In genomic region chr18:62720766-62721613, GRCh38 we compare ENCODE assay signal across 15 cellular contexts. TPM values are rescaled to one million over a fixed set of nuclear protein-coding genes. Genes with fewer than 3 reads are reported as not detected.
DNase-seq lines count a peak whose midpoint lies in the region; ATAC-seq, FAIRE-seq and TF ChIP-seq lines count a peak whose summit lies in the region.
"Had no signal": no experiment of that assay in that cellular context is flagged by ENCODE, and none has a peak within 500 bp of the region (broad histone marks: within the 10 kb centered on the region; RNA-seq: fewer than 3 reads in every experiment).

No MANE protein-coding gene starts in this region.

- peaks cover 25% of the 10 kb centered on the region for H3K4me1 ChIP-seq in PC-9 (replicated peaks; ENCODE audit: insufficient read depth)
- H3K4me1 ChIP-seq in small intestine (ENCODE audit: control insufficient read depth in 2 of 2, insufficient read depth in 1 of 2, low read depth in 1 of 2, low read length in 1 of 2): no peaks in the 10 kb centered on the region

- H3K4me1 Mint-ChIP-seq in activated CD4-positive, alpha-beta T cell treated with anti-CD3 and anti-CD28 coated beads, Interleukin-2, amount 10 ng/mL, durations not matched to agents 24 days and 14 days: peaks cover 24% of the 10 kb centered on the region

- H3K4me2 ChIP-seq in PC-9: peak overlapping the region; percentile 11

- H3K27ac ChIP-seq in PC-9 (no peak overlapping the region), small intestine (ENCODE audit: low read depth in 1 of 2, low read length in 1 of 2) (no peak overlapping the region)
- H3K27ac ChIP-seq: epithelial cell of prostate had no signal

- BruUV-seq in PC-9 (replicated peaks; lab: Mats Ljungman, UMichigan): no TSS peak

- H3K27me3 Mint-ChIP-seq in activated CD4-positive, alpha-beta T cell treated with anti-CD3 and anti-CD28 coated beads, Interleukin-2, amount 10 ng/mL, durations not matched to agents 24 days and 14 days: peaks cover 24% of the 10 kb centered on the region
- H3K27me3 Mint-ChIP-seq: central memory CD8-positive, alpha-beta T cell had no signal

- no peaks in the 10 kb centered on the region for H3K27me3 ChIP-seq in PC-9 (ENCODE audit: insufficient read depth, low read depth)
- no peaks in the 10 kb centered on the region for H3K27me3 ChIP-seq in small intestine (ENCODE audit: control insufficient read depth in 2 of 2, insufficient read depth in 2 of 2, low read length in 2 of 2)

- CTCF ChIA-PET in PC-9 (lab: Charles Lee) (no interaction called here), GM10248 (lab: Yijun Ruan, JAX) (interaction anchor here (2.3 kb wide), 1 partner anchor 11 kb away, joined by 9 read pairs; no protein-coding TSS in a partner anchor)

- H3K9me3 Mint-ChIP-seq in activated CD4-positive, alpha-beta T cell treated with anti-CD3 and anti-CD28 coated beads, Interleukin-2, amount 10 ng/mL, durations not matched to agents 24 days and 14 days: no peaks in the 10 kb centered on the region
- H3K9me3 Mint-ChIP-seq: activated naive CD4-positive, alpha-beta T cell treated with anti-CD3 and anti-CD28 coated beads for 36 hours; CD4-positive, alpha-beta memory T cell; central memory CD8-positive, alpha-beta T cell had no signal

- 83 to 89% (median 87%) methylated on average over 12 of the region's 12 CpGs for WGBS in small intestine, 3 donors

- 0 out of 2 replicates have a peak, but pooled peaks cover 3% of the 10 kb centered on the region for H3K36me3 ChIP-seq in PC-9 (ENCODE audit: low read depth)
- no peaks in the 10 kb centered on the region for H3K36me3 ChIP-seq in small intestine (ENCODE audit: control insufficient read depth in 2 of 2, insufficient read depth in 2 of 2, low read length in 2 of 2)

- ATAC-seq in HG02840 (IDR thresholded peaks at IDR 0.05; ENCODE audit: low FRiP score, unreplicated experiment): no peak
- no peak for ATAC-seq in GM19463 (IDR thresholded peaks at IDR 0.05; ENCODE audit: unreplicated experiment)

- H3K4me3 Mint-ChIP-seq in activated CD4-positive, alpha-beta T cell treated with anti-CD3 and anti-CD28 coated beads, Interleukin-2, amount 10 ng/mL, durations not matched to agents 24 days and 14 days: no peak overlapping the region
- H3K4me3 Mint-ChIP-seq: activated naive CD4-positive, alpha-beta T cell treated with anti-CD3 and anti-CD28 coated beads for 36 hours; CD4-positive, alpha-beta memory T cell; central memory CD8-positive, alpha-beta T cell had no signal

- no peaks in the 10 kb centered on the region for H3K9me3 ChIP-seq in PC-9 (ENCODE audit: insufficient read depth, low read depth)
- no peaks in the 10 kb centered on the region for H3K9me3 ChIP-seq in small intestine (ENCODE audit: control insufficient read depth, low read depth)

- FAIRE-seq in small intestine (lab: Jason Lieb, UNC): peak; percentile 55
- FAIRE-seq: urothelium cell line had no signal

- intact Hi-C loops in activated CD4-positive, alpha-beta T cell treated with anti-CD3 and anti-CD28 coated beads, Interleukin-2, amount 10 ng/mL, durations not matched to agents 24 days and 14 days (cut with micrococcal nuclease): no loop called here
- intact Hi-C loops in PC-9 (cut with micrococcal nuclease; ENCODE audit: unreplicated experiment): no loop called here

- H3F3A ChIP-seq in PC-9 (ENCODE audit: insufficient read depth, low read depth): peaks cover 9% of the 10 kb centered on the region; the same call in 1 of the 2 replicates

- H4K20me1 ChIP-seq in PC-9 (ENCODE audit: insufficient read depth): no peaks in the 10 kb centered on the region

- POLR2A ChIA-PET in PC-9 (lab: Charles Lee; ENCODE audit: unreplicated experiment) (no interaction called here), GM10248 (lab: Yijun Ruan, JAX) (no interaction called here)

- H3K4me3 ChIP-seq in PC-9 (no peak overlapping the region), small intestine (ENCODE audit: low read depth in 1 of 2, low read length in 2 of 2) (no peak overlapping the region)

- H2AFZ ChIP-seq in PC-9: no peak overlapping the region

- H3K9me2 ChIP-seq in PC-9 (ENCODE audit: insufficient read depth): no peaks in the 10 kb centered on the region

- peak; percentile 17 for DNase-seq in activated CD4-positive, alpha-beta T cell treated with anti-CD3 and anti-CD28 coated beads for 48 hours
- no peak for DNase-seq in activated CD4-positive, alpha-beta T cell treated with anti-CD3 and anti-CD28 coated beads, Interleukin-2, amount 10 ng/mL, durations not matched to agents 24 days and 14 days
- DNase-seq in PC-9 (no peak), globus pallidus (ENCODE audit: low spot score) (peak; percentile 20), small intestine (no peak), GM10248 (ENCODE audit: extremely low spot score) (no peak)
- DNase-seq: activated naive CD4-positive, alpha-beta T cell treated with anti-CD3 and anti-CD28 coated beads for 36 hours; CD4-positive, alpha-beta memory T cell; kidney glomerular epithelial cell; NCI-H1105 had no signal

- no peak overlapping the region for H3K27ac Mint-ChIP-seq in activated CD4-positive, alpha-beta T cell treated with anti-CD3 and anti-CD28 coated beads, Interleukin-2, amount 10 ng/mL, durations not matched to agents 24 days and 14 days
- H3K27ac Mint-ChIP-seq: activated naive CD4-positive, alpha-beta T cell treated with anti-CD3 and anti-CD28 coated beads for 36 hours; CD4-positive, alpha-beta memory T cell had no signal

- H3K36me3 Mint-ChIP-seq in activated CD4-positive, alpha-beta T cell treated with anti-CD3 and anti-CD28 coated beads, Interleukin-2, amount 10 ng/mL, durations not matched to agents 24 days and 14 days (ENCODE audit: low read depth): peaks cover 2% of the 10 kb centered on the region

- peaks cover 88% of the 10 kb centered on the region for H3K79me2 ChIP-seq in PC-9 (ENCODE audit: low read depth)

- TF ChIP-seq CTCF in PC-9 (conservative IDR thresholded peaks at IDR 0.05): no peak
- no peak for TF ChIP-seq CTCF in GM10248 (IDR thresholded peaks at IDR 0.05; ENCODE audit: control extremely low read depth, extremely low read depth, low read depth, missing control alignments)

RNA-seq across cellular contexts. Expression of gene PHLPP1, which starts 5.6 kb away (rescaled TPM):
- total RNA-seq in activated CD4-positive, alpha-beta T cell treated with anti-CD3 and anti-CD28 coated beads, Interleukin-2, amount 10 ng/mL, durations not matched to agents 24 days and 14 days: 12.3 and 14.3 TPM in 2 replicates
- 21.1 and 21.3 TPM in 2 replicates for total RNA-seq in PC-9 (2021)
- 1 to 10 TPM; 3.2 to 5.4 (median 5.3) TPM for polyA plus RNA-seq in small intestine

Comparison
In these comparisons a context has a peak if more than half of its experiments do, and no peak if none do; other contexts are left out.
1. DNase-seq: peak in activated CD4-positive, alpha-beta T cell treated with anti-CD3 and anti-CD28 coated beads for 48 hours (single experiment) and globus pallidus (single experiment); none in activated CD4-positive, alpha-beta T cell treated with anti-CD3 and anti-CD28 coated beads, Interleukin-2, amount 10 ng/mL, durations not matched to agents 24 days and 14 days (single experiment), PC-9 (0 of 2), small intestine (single experiment) and GM10248 (single experiment).